In genomic region chr11:34208266-34209135, GRCh38 we compare ENCODE assay signal across 12 cellular contexts.
A peak's percentile ranks its signal among the peaks of the same experiment; 100 is the strongest.
DNase-seq lines count a peak whose midpoint lies in the region; ATAC-seq and TF ChIP-seq lines count a peak whose summit lies in the region.
"Had no signal": no experiment of that assay in that cellular context is flagged by ENCODE, and none has a peak within 500 bp of the region (broad histone marks: within the 10 kb centered on the region; RNA-seq: fewer than 3 reads in every experiment).

No MANE protein-coding gene starts in this region.

- ATAC-seq in T-helper 17 cell (no peak), left cardiac atrium (peak; percentile 44 to 92), upper lobe of right lung (peak; percentile 63), GM21423 (IDR thresholded peaks at IDR 0.05; ENCODE audit: unreplicated experiment) (no peak), GM19455 (IDR thresholded peaks at IDR 0.05; ENCODE audit: unreplicated experiment) (no peak)

- H3K4me3 Mint-ChIP-seq in T-helper 17 cell, result peak overlapping the region; percentile 33
- H3K4me3 Mint-ChIP-seq: CD4-positive, CD25-positive, alpha-beta regulatory T cell; stimulated activated naive CD8-positive, alpha-beta T cell treated with anti-CD3 and anti-CD28 coated beads, Interleukin-15, Interleukin-2, amounts not matched to agents 100 ng/mL and 50 ng/mL, for 24 hours had no signal

- H3K4me1 Mint-ChIP-seq in T-helper 17 cell, result peaks cover 12% of the 10 kb centered on the region

- peak in 1 of 2 donors; percentile 69 for DNase-seq in cardiac muscle cell (ENCODE audit: low read depth in 1 of 2, low spot score in 1 of 2)
- DNase-seq in right atrium auricular region (ENCODE audit: low spot score), result no peak
- no peak for DNase-seq in T-helper 17 cell
- no peak for DNase-seq in left cardiac atrium
- no peak for DNase-seq in upper lobe of right lung
- DNase-seq in cerebellar nuclear complex (lab: John Stamatoyannopoulos, UW), result no peak
- DNase-seq: CD4-positive, CD25-positive, alpha-beta regulatory T cell; dorsolateral prefrontal cortex; NCI-H748 treated with DMSO at 0.1 percent for 48 hours had no signal

- H3K36me3 ChIP-seq in cardiac muscle cell (no peaks in the 10 kb centered on the region), right atrium auricular region (no peaks in the 10 kb centered on the region), upper lobe of right lung (no peaks in the 10 kb centered on the region)

- intact Hi-C loops in left cardiac atrium (cut with DNase I), result no loop called here
- intact Hi-C loops in upper lobe of right lung (cut with DNase I), result no loop called here

- peaks cover 6% of the 10 kb centered on the region for H3K27me3 Mint-ChIP-seq in T-helper 17 cell

- H3K4me1 ChIP-seq in cardiac muscle cell (ENCODE audit: low read depth), result peaks cover 43% of the 10 kb centered on the region
- no peaks in the 10 kb centered on the region for H3K4me1 ChIP-seq in right atrium auricular region
- no peaks in the 10 kb centered on the region for H3K4me1 ChIP-seq in upper lobe of right lung

- peaks cover 2% of the 10 kb centered on the region for H3K36me3 Mint-ChIP-seq in T-helper 17 cell (ENCODE audit: low read depth)
- H3K36me3 Mint-ChIP-seq: CD4-positive, CD25-positive, alpha-beta regulatory T cell had no signal

- H3K27ac ChIP-seq in cardiac muscle cell (peak overlapping the region; percentile 88), right atrium auricular region (no peak overlapping the region), upper lobe of right lung (no peak overlapping the region)

- H3K4me3 ChIP-seq in cardiac muscle cell (no peak overlapping the region), right atrium auricular region (no peak overlapping the region), upper lobe of right lung (no peak overlapping the region)
- H3K4me3 ChIP-seq: dorsolateral prefrontal cortex had no signal

- H3K9me3 ChIP-seq in cardiac muscle cell (ENCODE audit: low read depth) (no peaks in the 10 kb centered on the region), right atrium auricular region (no peaks in the 10 kb centered on the region), T-helper 17 cell (ENCODE audit: control insufficient read depth, low read length, poor library complexity, severe bottlenecking) (no peaks in the 10 kb centered on the region), upper lobe of right lung (no peaks in the 10 kb centered on the region)

- no peak overlapping the region for H3K27ac Mint-ChIP-seq in T-helper 17 cell
- H3K27ac Mint-ChIP-seq: stimulated activated naive CD8-positive, alpha-beta T cell treated with anti-CD3 and anti-CD28 coated beads, Interleukin-15, Interleukin-2, amounts not matched to agents 100 ng/mL and 50 ng/mL, for 24 hours had no signal

- no peak for TF ChIP-seq CTCF in cardiac muscle cell (IDR thresholded peaks at IDR 0.05; ENCODE audit: low read depth, low read length)
- no peak for TF ChIP-seq CTCF in right atrium auricular region (IDR thresholded peaks at IDR 0.05)
- TF ChIP-seq CTCF in upper lobe of right lung (IDR thresholded peaks at IDR 0.05), result no peak

- H3K27me3 ChIP-seq in cardiac muscle cell (no peaks in the 10 kb centered on the region), right atrium auricular region (no peaks in the 10 kb centered on the region), upper lobe of right lung (no peaks in the 10 kb centered on the region)

Comparison
In these comparisons a context has a peak if more than half of its experiments do, and no peak if none do; other contexts are left out.
1. ATAC-seq: peak in left cardiac atrium (2 of 2) and upper lobe of right lung (single experiment); none in T-helper 17 cell (single experiment), GM21423 (single experiment) and GM19455 (single experiment).